In the genomic region with DNA sequence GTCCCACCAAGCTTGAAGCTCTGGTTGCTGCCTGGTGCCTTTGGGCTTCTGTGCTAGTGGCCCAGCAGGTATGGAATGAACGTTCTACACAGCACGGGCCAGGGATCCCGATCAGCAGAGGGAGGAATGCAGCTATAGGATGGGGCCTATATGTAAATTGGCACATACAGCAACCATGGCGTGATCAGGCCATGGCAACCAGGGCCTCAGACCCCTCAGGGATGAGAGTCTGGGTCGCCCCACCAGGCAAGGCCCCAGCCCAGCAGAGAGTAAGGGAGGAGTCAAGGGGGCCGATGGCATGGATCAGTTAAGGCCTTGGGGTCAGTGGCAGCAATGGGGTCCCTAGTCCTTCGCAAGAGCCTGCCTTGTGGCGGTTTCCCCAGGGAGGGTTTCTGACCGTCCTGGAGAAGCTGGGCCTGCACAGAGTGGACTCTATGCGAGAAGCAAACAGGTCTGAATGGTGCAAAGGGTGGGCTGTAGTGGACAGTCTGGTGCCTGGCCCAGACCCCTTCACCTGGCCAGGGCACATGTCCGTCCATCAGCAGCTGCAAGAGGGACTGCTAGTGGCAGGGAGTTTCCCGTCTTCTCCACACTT, we compare ENCODE assay signal across 15 cellular contexts.
A peak's percentile ranks its signal among the peaks of the same experiment; 100 is the strongest.
DNase-seq lines count a peak whose midpoint lies in the region; ATAC-seq and TF ChIP-seq lines count a peak whose summit lies in the region.
"Had no signal": no experiment of that assay in that cellular context is flagged by ENCODE, and none has a peak within 500 bp of the region (broad histone marks: within the 10 kb centered on the region; RNA-seq: fewer than 3 reads in every experiment).

No MANE protein-coding gene starts in this region.

- H3K36me3 ChIP-seq in upper lobe of right lung: no peaks in the 10 kb centered on the region
- no peaks in the 10 kb centered on the region for H3K36me3 ChIP-seq in CD8-positive, alpha-beta memory T cell (ENCODE audit: insufficient read depth, low read length)
- H3K36me3 ChIP-seq: HAP-1 had no signal

- peaks cover 0 to 8% of the 10 kb centered on the region in 2 donors for H3K27me3 Mint-ChIP-seq in CD8-positive, alpha-beta memory T cell

- CTCF ChIA-PET in HEK293T (lab: Yijun Ruan, JAX): interaction anchor here (2.7 kb wide), 1 partner anchor 8 kb away, joined by 9 read pairs; no protein-coding TSS in a partner anchor
- CTCF ChIA-PET in CD8-positive, alpha-beta memory T cell (lab: Charles Lee): interaction anchor here (0.6 kb wide), 1 partner anchor 256 kb away, joined by 3 read pairs; no protein-coding TSS in a partner anchor

- H3K4me1 Mint-ChIP-seq in CD8-positive, alpha-beta memory T cell: no peaks in the 10 kb centered on the region
- H3K4me1 Mint-ChIP-seq: B cell had no signal

- no peaks in the 10 kb centered on the region for H3K4me1 ChIP-seq in upper lobe of right lung
- H3K4me1 ChIP-seq in CD8-positive, alpha-beta memory T cell (ENCODE audit: insufficient read depth, low read length): no peaks in the 10 kb centered on the region
- H3K4me1 ChIP-seq: Caco-2, HAP-1 had no signal

- no peak for ATAC-seq in upper lobe of right lung
- ATAC-seq: CD8-positive, alpha-beta T cell had no signal

- H3K9me3 Mint-ChIP-seq in CD8-positive, alpha-beta memory T cell: no peaks in the 10 kb centered on the region
- H3K9me3 Mint-ChIP-seq: CD8-positive, alpha-beta T cell; HFFc6 had no signal

- no peak overlapping the region for H3K4me3 ChIP-seq in coronary artery
- no peak overlapping the region for H3K4me3 ChIP-seq in upper lobe of right lung
- H3K4me3 ChIP-seq in CD8-positive, alpha-beta memory T cell (ENCODE audit: low read length): no peak overlapping the region
- H3K4me3 ChIP-seq: HAP-1 had no signal

- peak; percentile 64 for DNase-seq in coronary artery (ENCODE audit: low spot score)
- peak; percentile 49 for DNase-seq in islet precursor cell
- peak; percentile 47 for DNase-seq in posterior vena cava (ENCODE audit: low spot score)
- peak; percentile 52 for DNase-seq in upper lobe of right lung
- DNase-seq in HEK293T (ENCODE audit: extremely low spot score): no peak
- no peak for DNase-seq in CD8-positive, alpha-beta memory T cell
- DNase-seq in caudate nucleus (lab: John Stamatoyannopoulos, UW): no peak
- DNase-seq: C1 segment of cervical spinal cord; Caco-2; CD8-positive, alpha-beta T cell; GF-D8; GOT3; HFFc6 had no signal

- no peaks in the 10 kb centered on the region for H3K9me3 ChIP-seq in upper lobe of right lung
- H3K9me3 ChIP-seq in CD8-positive, alpha-beta memory T cell (ENCODE audit: low read length): no peaks in the 10 kb centered on the region
- H3K9me3 ChIP-seq: Caco-2, HAP-1 had no signal

- no peak overlapping the region for H3K27ac Mint-ChIP-seq in CD8-positive, alpha-beta memory T cell
- H3K27ac Mint-ChIP-seq: B cell; CD8-positive, alpha-beta T cell; HFFc6 had no signal

- TF ChIP-seq CTCF in coronary artery (IDR thresholded peaks at IDR 0.05) (no peak), upper lobe of right lung (IDR thresholded peaks at IDR 0.05) (no peak)

- POLR2A ChIA-PET in HEK293T (lab: Yijun Ruan, JAX): no interaction called here
- POLR2A ChIA-PET in CD8-positive, alpha-beta memory T cell (lab: Charles Lee): no interaction called here

- no peaks in the 10 kb centered on the region for H3K27me3 ChIP-seq in upper lobe of right lung
- no peaks in the 10 kb centered on the region for H3K27me3 ChIP-seq in CD8-positive, alpha-beta memory T cell (ENCODE audit: insufficient read depth, low read length, poor library complexity, severe bottlenecking)

- H3K27ac ChIP-seq in coronary artery (no peak overlapping the region), upper lobe of right lung (no peak overlapping the region), caudate nucleus (ENCODE audit: low read depth, low read length) (no peak overlapping the region)
- no peak overlapping the region for H3K27ac ChIP-seq in CD8-positive, alpha-beta memory T cell (ENCODE audit: low read depth, low read length)

- no peak overlapping the region for H3K4me3 Mint-ChIP-seq in CD8-positive, alpha-beta memory T cell
- H3K4me3 Mint-ChIP-seq: B cell; CD8-positive, alpha-beta T cell; HFFc6 had no signal

- intact Hi-C loops in posterior vena cava (cut with DNase I): loop anchor here in 1 of 2 donors (10.0 kb wide), 1 partner anchor 187 kb away; no protein-coding TSS in a partner anchor
- intact Hi-C loops in upper lobe of right lung (cut with DNase I): no loop called here

- no peaks in the 10 kb centered on the region for H3K36me3 Mint-ChIP-seq in CD8-positive, alpha-beta memory T cell
- H3K36me3 Mint-ChIP-seq: CD8-positive, alpha-beta T cell had no signal

TF ChIP-seq in HEK293T, 16 proteins besides CTCF, POLR2A, EP300 and RAD21:
- TF ChIP-seq FOXM1 (IDR thresholded peaks at IDR 0.05; ENCODE audit: borderline replicate concordance): no peak
- TF ChIP-seq SP1 (IDR thresholded peaks at IDR 0.05): no peak
- no peak for TF ChIP-seq LEF1 (IDR thresholded peaks at IDR 0.05; ENCODE audit: borderline replicate concordance)
- no peak for TF ChIP-seq L3MBTL2 (conservative IDR thresholded peaks at IDR 0.05)
- TF ChIP-seq NFRKB (IDR thresholded peaks at IDR 0.05): no peak
- no peak for TF ChIP-seq BHLHE40 (IDR thresholded peaks at IDR 0.05; ENCODE audit: borderline replicate concordance)
- TF ChIP-seq HDGF (IDR thresholded peaks at IDR 0.05; ENCODE audit: borderline replicate concordance): no peak
- no peak for TF ChIP-seq CTBP1 (IDR thresholded peaks at IDR 0.05; ENCODE audit: borderline replicate concordance)
- no peak for TF ChIP-seq ZNF384 (IDR thresholded peaks at IDR 0.05)
- no peak for TF ChIP-seq ARNT (IDR thresholded peaks at IDR 0.05)
TF ChIP-seq in HEK293T: peak in this region for 0.

Comparison
In these comparisons a context has a peak if more than half of its experiments do, and no peak if none do; other contexts are left out.
1. DNase-seq: peak in coronary artery (single experiment), islet precursor cell (single experiment), posterior vena cava (single experiment) and upper lobe of right lung (single experiment); none in HEK293T (single experiment), CD8-positive, alpha-beta memory T cell (0 of 5) and caudate nucleus (0 of 61).